ENCODE assay signal across 14 cellular contexts in genomic region chr4:11426716-11427115, GRCh38. TPM values are rescaled to one million over a fixed set of nuclear protein-coding genes. Genes with fewer than 3 reads are reported as not detected.
DNase-seq lines count a peak whose midpoint lies in the region; ATAC-seq and TF ChIP-seq lines count a peak whose summit lies in the region.
"Had no signal": no experiment of that assay in that cellular context is flagged by ENCODE, and none has a peak within 500 bp of the region (broad histone marks: within the 10 kb centered on the region; RNA-seq: fewer than 3 reads in every experiment).

No MANE protein-coding gene starts in this region.

- POLR2A ChIA-PET in CD4-positive, alpha-beta T cell (lab: Charles Lee), result interaction anchor here (1.4 kb wide), 1 partner anchor 9 kb away, joined by 3 read pairs; no protein-coding TSS in a partner anchor
- POLR2A ChIA-PET in naive thymus-derived CD4-positive, alpha-beta T cell (lab: Charles Lee), result interaction anchor here (0.6 kb wide), 1 partner anchor 44 kb away, joined by 6 read pairs; no protein-coding TSS in a partner anchor

- no peaks in the 10 kb centered on the region for H4K20me1 ChIP-seq in fibroblast of lung (ENCODE audit: control insufficient read depth, extremely low read depth, insufficient read depth, low read length)
- H4K20me1 ChIP-seq in osteoblast (ENCODE audit: insufficient read depth, low read length), result no peaks in the 10 kb centered on the region

- no peak for ATAC-seq in CD4-positive, alpha-beta T cell (ENCODE audit: poor library complexity)
- ATAC-seq in GM18870 (IDR thresholded peaks at IDR 0.05; ENCODE audit: unreplicated experiment) (no peak), left colon (no peak)
- no peak for ATAC-seq in naive thymus-derived CD4-positive, alpha-beta T cell
- ATAC-seq in stimulated activated effector memory CD8-positive, alpha-beta T cell treated with anti-CD3 and anti-CD28 coated beads, Interleukin-12 subunit alpha, Interleukin-12 subunit beta, amount 100 ng/mL, for 72 hours, result no peak
- ATAC-seq: K562; naive thymus-derived CD8-positive, alpha-beta T cell had no signal

- H3K4me3 Mint-ChIP-seq in CD4-positive, alpha-beta T cell, result peak overlapping the region; percentile 16
- H3K4me3 Mint-ChIP-seq in naive thymus-derived CD4-positive, alpha-beta T cell, result peak overlapping the region in 3 of 10 donors; percentile 2 to 45 (median 34)
- H3K4me3 Mint-ChIP-seq in stimulated activated effector memory CD8-positive, alpha-beta T cell treated with anti-CD3 and anti-CD28 coated beads, Interleukin-12 subunit alpha, Interleukin-12 subunit beta, amount 100 ng/mL, for 72 hours, result no peak overlapping the region

- H3K4me1 ChIP-seq in HUES64 (ENCODE audit: insufficient read depth, low read length) (peaks cover 17% of the 10 kb centered on the region), fibroblast of lung (ENCODE audit: control insufficient read depth, extremely low read depth, insufficient read depth, low read length) (no peaks in the 10 kb centered on the region), osteoblast (ENCODE audit: insufficient read depth, low read length) (no peaks in the 10 kb centered on the region)
- H3K4me1 ChIP-seq in naive thymus-derived CD4-positive, alpha-beta T cell (ENCODE audit: control insufficient read depth in 2 of 2, insufficient read depth in 2 of 2, low read length in 2 of 2), result peaks cover 0 to 8% of the 10 kb centered on the region in 2 donors

- peaks cover 33% of the 10 kb centered on the region for H3K27me3 ChIP-seq in CD4-positive, alpha-beta T cell (ENCODE audit: control insufficient read depth, insufficient read depth, low read length)
- H3K27me3 ChIP-seq in HUES64 (ENCODE audit: insufficient read depth, low read length), result peaks cover 63% of the 10 kb centered on the region
- H3K27me3 ChIP-seq in fibroblast of lung (ENCODE audit: control insufficient read depth, insufficient read depth, low read length), result peaks cover 9% of the 10 kb centered on the region
- peaks cover 32% of the 10 kb centered on the region for H3K27me3 ChIP-seq in osteoblast (ENCODE audit: insufficient read depth, low read length)
- no peaks in the 10 kb centered on the region for H3K27me3 ChIP-seq in naive thymus-derived CD4-positive, alpha-beta T cell (ENCODE audit: control insufficient read depth in 2 of 2, insufficient read depth in 2 of 2, low read length in 2 of 2)
- H3K27me3 ChIP-seq: colonic mucosa had no signal

- H3K4me2 ChIP-seq in fibroblast of lung (ENCODE audit: extremely low read depth, insufficient read depth, low read length), result no peak overlapping the region
- no peak overlapping the region for H3K4me2 ChIP-seq in osteoblast (ENCODE audit: insufficient read depth, low read length)

- intact Hi-C loops in CD4-positive, alpha-beta T cell (cut with DNase I, micrococcal nuclease), result loop anchor here (10.0 kb wide), 2 partner anchors 58 to 1208 kb away; no protein-coding TSS in a partner anchor
- intact Hi-C loops in left colon (cut with DNase I, micrococcal nuclease), result loop anchor here in 1 of 2 donors (5.0 kb wide), 1 partner anchor 844 kb away; no protein-coding TSS in a partner anchor
- intact Hi-C loops in naive thymus-derived CD4-positive, alpha-beta T cell (cut with micrococcal nuclease), result loop anchor here in 1 of 2 donors (10.0 kb wide), 2 partner anchors 872 to 1208 kb away; no protein-coding TSS in a partner anchor

- TF ChIP-seq CTCF in CD4-positive, alpha-beta T cell (IDR thresholded peaks at IDR 0.05), result no peak
- TF ChIP-seq CTCF in fibroblast of lung (conservative IDR thresholded peaks at IDR 0.05 in 1 of 2, IDR thresholded peaks at IDR 0.05 in 1 of 2; ENCODE audit: low read depth in 1 of 2, low read length in 2 of 2) (no peak), osteoblast (IDR thresholded peaks at IDR 0.05; ENCODE audit: extremely low read depth, low read depth, low read length) (no peak)

- H3K79me2 ChIP-seq in fibroblast of lung (ENCODE audit: control insufficient read depth, insufficient read depth, low read length) (no peaks in the 10 kb centered on the region), osteoblast (ENCODE audit: insufficient read depth, low read length) (no peaks in the 10 kb centered on the region)

- no peaks in the 10 kb centered on the region for H3K9me3 ChIP-seq in CD4-positive, alpha-beta T cell (ENCODE audit: control insufficient read depth, low read length)
- H3K9me3 ChIP-seq in HUES64 (ENCODE audit: insufficient read depth, low read depth, low read length) (no peaks in the 10 kb centered on the region), fibroblast of lung (ENCODE audit: control insufficient read depth, insufficient read depth, low read depth, low read length) (no peaks in the 10 kb centered on the region), osteoblast (ENCODE audit: low read depth, low read length) (no peaks in the 10 kb centered on the region)
- H3K9me3 ChIP-seq in naive thymus-derived CD4-positive, alpha-beta T cell (ENCODE audit: control insufficient read depth in 2 of 3, low read length in 3 of 3), result no peaks in the 10 kb centered on the region
- H3K9me3 ChIP-seq: colonic mucosa had no signal

- H3K27me3 Mint-ChIP-seq in CD4-positive, alpha-beta T cell, result peaks cover 53% of the 10 kb centered on the region
- H3K27me3 Mint-ChIP-seq in naive thymus-derived CD4-positive, alpha-beta T cell, result peaks cover 18 to 58% (median 32%) of the 10 kb centered on the region in 5 donors

- no peak for DNase-seq in CD4-positive, alpha-beta T cell
- DNase-seq in fibroblast of lung (ENCODE audit: low read depth in 2 of 2) (peak; percentile 2 to 7), osteoblast (ENCODE audit: insufficient read length, low spot score, missing footprints) (peak; percentile 73), left colon (no peak)
- DNase-seq in naive thymus-derived CD4-positive, alpha-beta T cell, result no peak
- no peak for DNase-seq in stimulated activated effector memory CD8-positive, alpha-beta T cell treated with anti-CD3 and anti-CD28 coated beads, Interleukin-12 subunit alpha, Interleukin-12 subunit beta, amount 100 ng/mL, for 72 hours (ENCODE audit: low spot score in 2 of 2)
- DNase-seq: activated T-cell treated with anti-CD3 and anti-CD28 coated beads, Interleukin-2, amount 50 U/mL, for 1 hour; colonic mucosa; naive thymus-derived CD8-positive, alpha-beta T cell; WERI-Rb-1 had no signal

- H3K9me3 Mint-ChIP-seq in CD4-positive, alpha-beta T cell, result no peaks in the 10 kb centered on the region
- H3K9me3 Mint-ChIP-seq in naive thymus-derived CD4-positive, alpha-beta T cell, result no peaks in the 10 kb centered on the region
- no peaks in the 10 kb centered on the region for H3K9me3 Mint-ChIP-seq in stimulated activated effector memory CD8-positive, alpha-beta T cell treated with anti-CD3 and anti-CD28 coated beads, Interleukin-12 subunit alpha, Interleukin-12 subunit beta, amount 100 ng/mL, for 72 hours
- H3K9me3 Mint-ChIP-seq: naive thymus-derived CD8-positive, alpha-beta T cell; stimulated activated naive CD8-positive, alpha-beta T cell treated with anti-CD3 and anti-CD28 coated beads, Interleukin-15, Interleukin-2, amounts not matched to agents 100 ng/mL and 50 ng/mL, for 24 hours had no signal

- H3K27ac ChIP-seq in CD4-positive, alpha-beta T cell (ENCODE audit: low read depth, low read length), result no peak overlapping the region
- no peak overlapping the region for H3K27ac ChIP-seq in HUES64 (ENCODE audit: low read depth, low read length)
- no peak overlapping the region for H3K27ac ChIP-seq in fibroblast of lung (ENCODE audit: insufficient read depth, low read length)
- no peak overlapping the region for H3K27ac ChIP-seq in osteoblast (ENCODE audit: low read depth, low read length)
- no peak overlapping the region for H3K27ac ChIP-seq in naive thymus-derived CD4-positive, alpha-beta T cell (ENCODE audit: low read depth, low read length)
- H3K27ac ChIP-seq: colonic mucosa, WERI-Rb-1 had no signal

- no peaks in the 10 kb centered on the region for H3K36me3 Mint-ChIP-seq in CD4-positive, alpha-beta T cell (ENCODE audit: low read depth)
- H3K36me3 Mint-ChIP-seq in naive thymus-derived CD4-positive, alpha-beta T cell, result no peaks in the 10 kb centered on the region
- no peaks in the 10 kb centered on the region for H3K36me3 Mint-ChIP-seq in stimulated activated effector memory CD8-positive, alpha-beta T cell treated with anti-CD3 and anti-CD28 coated beads, Interleukin-12 subunit alpha, Interleukin-12 subunit beta, amount 100 ng/mL, for 72 hours

- peak overlapping the region; percentile 74 for H3K4me3 ChIP-seq in HUES64 (ENCODE audit: low read length)
- H3K4me3 ChIP-seq in fibroblast of lung (replicated peaks in 1 of 4; ENCODE audit: control extremely low read depth in 1 of 4, insufficient read depth in 1 of 4, low read depth in 3 of 4, low read length in 4 of 4), result no peak overlapping the region
- H3K4me3 ChIP-seq in osteoblast (ENCODE audit: insufficient read depth, low read length), result no peak overlapping the region
- H3K4me3 ChIP-seq in naive thymus-derived CD4-positive, alpha-beta T cell (ENCODE audit: low read length), result no peak overlapping the region
- H3K4me3 ChIP-seq: K562 had no signal

- H2AFZ ChIP-seq in fibroblast of lung (ENCODE audit: low read length) (no peak overlapping the region), osteoblast (ENCODE audit: low read length) (no peak overlapping the region)

- CTCF ChIA-PET in CD4-positive, alpha-beta T cell (lab: Charles Lee), result no interaction called here
- CTCF ChIA-PET in naive thymus-derived CD4-positive, alpha-beta T cell (lab: Charles Lee), result interaction anchor here (1.6 kb wide), 1 partner anchor 9 kb away, joined by 4 read pairs; no protein-coding TSS in a partner anchor

- peaks cover 13% of the 10 kb centered on the region for H3K4me1 Mint-ChIP-seq in CD4-positive, alpha-beta T cell (ENCODE audit: low read depth)
- H3K4me1 Mint-ChIP-seq in naive thymus-derived CD4-positive, alpha-beta T cell, result peaks cover 8 to 23% (median 14%) of the 10 kb centered on the region in 7 donors
- H3K4me1 Mint-ChIP-seq in stimulated activated effector memory CD8-positive, alpha-beta T cell treated with anti-CD3 and anti-CD28 coated beads, Interleukin-12 subunit alpha, Interleukin-12 subunit beta, amount 100 ng/mL, for 72 hours, result peaks cover 14% of the 10 kb centered on the region

- WGBS in HUES64, result 12% methylated on average over 7 of the region's 10 CpGs

- no peak overlapping the region for H3K9ac ChIP-seq in HUES64 (ENCODE audit: low read depth, low read length)
- no peak overlapping the region for H3K9ac ChIP-seq in fibroblast of lung (ENCODE audit: insufficient read depth, low read length)

- H3K36me3 ChIP-seq in HUES64 (ENCODE audit: insufficient read depth, low read length), result no peaks in the 10 kb centered on the region
- no peaks in the 10 kb centered on the region for H3K36me3 ChIP-seq in fibroblast of lung (ENCODE audit: control insufficient read depth, insufficient read depth, low read length)
- H3K36me3 ChIP-seq in osteoblast (ENCODE audit: insufficient read depth, low read length), result no peaks in the 10 kb centered on the region
- no peaks in the 10 kb centered on the region for H3K36me3 ChIP-seq in naive thymus-derived CD4-positive, alpha-beta T cell (ENCODE audit: control insufficient read depth in 2 of 3, insufficient read depth in 3 of 3, low read length in 3 of 3)
- H3K36me3 ChIP-seq: colonic mucosa, WERI-Rb-1 had no signal

- H3K27ac Mint-ChIP-seq in CD4-positive, alpha-beta T cell, result no peak overlapping the region
- H3K27ac Mint-ChIP-seq in naive thymus-derived CD4-positive, alpha-beta T cell, result no peak overlapping the region
- H3K27ac Mint-ChIP-seq in stimulated activated effector memory CD8-positive, alpha-beta T cell treated with anti-CD3 and anti-CD28 coated beads, Interleukin-12 subunit alpha, Interleukin-12 subunit beta, amount 100 ng/mL, for 72 hours, result no peak overlapping the region
- H3K27ac Mint-ChIP-seq: stimulated activated naive CD8-positive, alpha-beta T cell treated with anti-CD3 and anti-CD28 coated beads, Interleukin-15, Interleukin-2, amounts not matched to agents 100 ng/mL and 50 ng/mL, for 24 hours had no signal

RNA-seq across cellular contexts. Expression of gene HS3ST1, which starts 2.0 kb away (rescaled TPM):
- not detected for total RNA-seq in CD4-positive, alpha-beta T cell
- polyA plus RNA-seq in HUES64 (2013, experiment 1 of 2), result 2.3 TPM
- polyA plus RNA-seq in HUES64 (2013, experiment 2 of 2), result 3.4 TPM
- total RNA-seq in fibroblast of lung (not detected in 2 replicates), osteoblast (under 0.01 TPM in 2 replicates), left colon (1 to 10 TPM; 2.7 to 6.7 TPM)
- 0.01 TPM in 2 replicates for polyA plus RNA-seq in fibroblast of lung
- not detected in 2 replicates for polyA plus RNA-seq in fibroblast of lung (2012)
- polyA minus RNA-seq in fibroblast of lung (ENCODE audit: low replicate concordance), result not detected in 2 replicates
- total RNA-seq in naive thymus-derived CD4-positive, alpha-beta T cell, result under 1 TPM in 4 of 5 experiments, not detected in 1; 0.32 to 0.95 (median 0.63) TPM
- polyA plus RNA-seq in naive thymus-derived CD4-positive, alpha-beta T cell, result not detected
- polyA plus RNA-seq: K562; naive thymus-derived CD8-positive, alpha-beta T cell had no signal

Comparison
In these comparisons a context has a peak if more than half of its experiments do, and no peak if none do; other contexts are left out.
1. DNase-seq: peak in fibroblast of lung (2 of 2) and osteoblast (single experiment); none in CD4-positive, alpha-beta T cell (0 of 10), left colon (0 of 2), naive thymus-derived CD4-positive, alpha-beta T cell (0 of 9) and stimulated activated effector memory CD8-positive, alpha-beta T cell treated with anti-CD3 and anti-CD28 coated beads, Interleukin-12 subunit alpha, Interleukin-12 subunit beta, amount 100 ng/mL, for 72 hours (0 of 2).